In the genomic region with DNA sequence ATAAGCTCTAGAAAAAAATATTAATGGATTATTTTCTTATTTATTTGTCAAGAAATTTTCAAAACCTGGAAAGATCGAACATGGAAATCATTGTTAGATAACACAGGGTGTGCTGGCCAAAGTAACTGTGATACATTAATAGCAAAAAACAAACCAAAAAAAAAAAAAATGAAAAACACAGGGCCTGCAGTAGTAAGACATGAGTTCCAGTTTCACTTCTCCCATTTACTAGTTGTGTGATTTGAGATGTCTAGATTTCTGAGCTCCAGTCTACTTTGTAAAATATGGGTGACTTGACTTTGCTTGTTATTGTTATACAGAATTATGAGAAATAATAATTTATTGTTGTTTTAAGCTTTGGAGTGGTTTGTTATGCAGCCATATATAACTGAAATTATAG, we compare ENCODE assay signal across 16 cellular contexts. TPM values are rescaled to one million over a fixed set of nuclear protein-coding genes. Genes with fewer than 3 reads are reported as not detected.
DNase-seq lines count a peak whose midpoint lies in the region; ATAC-seq, FAIRE-seq and TF ChIP-seq lines count a peak whose summit lies in the region.
"Had no signal": no experiment of that assay in that cellular context is flagged by ENCODE, and none has a peak within 500 bp of the region (broad histone marks: within the 10 kb centered on the region; RNA-seq: fewer than 3 reads in every experiment).

No MANE protein-coding gene starts in this region.

- peaks cover 0 to 3% (median 0%) of the 10 kb centered on the region in 4 donors for H3K4me1 ChIP-seq in stomach

- H3K27me3 ChIP-seq in stomach: no peaks in the 10 kb centered on the region

- TF ChIP-seq POLR2A in stomach (IDR thresholded peaks at IDR 0.05): no peak

- no peak overlapping the region for H3K27ac ChIP-seq in stomach
- H3K27ac ChIP-seq: skin epidermis had no signal

- FAIRE-seq in GM18507 (lab: Jason Lieb, UNC): peak; percentile 73

- TF ChIP-seq CTCF in stomach (IDR thresholded peaks at IDR 0.05): no peak

- intact Hi-C loops in stomach (cut with DNase I; ENCODE audit: low total_unique reads): no loop called here

- H3K9me3 ChIP-seq in stomach: no peaks in the 10 kb centered on the region

- WGBS in stomach, 5 donors: 80 to 96% (median 85%) methylated on average over 1 of the region's 1 CpG

- ATAC-seq in GM21360 (IDR thresholded peaks at IDR 0.05; ENCODE audit: unreplicated experiment): peak; percentile 93
- peak; percentile 76 for ATAC-seq in HG02981 (IDR thresholded peaks at IDR 0.05; ENCODE audit: unreplicated experiment)

- no peak for TF ChIP-seq EP300 in stomach (IDR thresholded peaks at IDR 0.05)

- no peak overlapping the region for H3K4me3 ChIP-seq in stomach
- H3K4me3 ChIP-seq: skin epidermis had no signal

- DNase-seq in GM18507 (ENCODE audit: extremely low spot score, insufficient read length, low read depth) (no peak), NOMO-1 treated with DMSO at 0.1 percent for 48 hours (lab: John Stamatoyannopoulos, UW; ENCODE audit: unreplicated experiment) (peak; percentile 51), SW480 (ENCODE audit: low spot score) (no peak), stomach (no peak), cerebellar cortex (ENCODE audit: low spot score) (no peak)
- no peak for DNase-seq in activated T-cell treated with anti-CD3 and anti-CD28 coated beads, Interleukin-2, amount 50 U/mL, for 1 hour
- DNase-seq: activated CD4-positive, CD25-positive, alpha-beta regulatory T cell treated with anti-CD3 and anti-CD28 coated beads, Interleukin-2, amount 50 U/mL, for 72 hours; activated gamma-delta T cell; HCEC 1CT; nephron progenitor cell had no signal

- H3K36me3 ChIP-seq in stomach: no peaks in the 10 kb centered on the region

RNA-seq across cellular contexts. Expression of a gene that starts 13.6 kb away (rescaled TPM):
- 10 to 100 TPM in 2 of 5 donors, 1 to 10 TPM in 1, not detected in 2; 4.1 to 39.7 (median 21.9) TPM for total RNA-seq in stomach
- polyA plus RNA-seq in stomach: 10 to 100 TPM in 1 of 3 donors, 1 to 10 TPM in 2; 2.0 to 53.9 (median 5.9) TPM
- total RNA-seq: chondrocyte, kidney epithelial cell had no signal
- polyA plus RNA-seq: BJ had no signal

RNA-seq across cellular contexts. Expression of a gene that starts 38.3 kb away (rescaled TPM):
- 10 to 100 TPM in 4 of 5 donors, 1 to 10 TPM in 1; 4.3 to 57.3 (median 39.4) TPM for total RNA-seq in stomach
- polyA plus RNA-seq in stomach: 10 to 100 TPM; 12.3 to 21.2 (median 13.5) TPM

RNA-seq across cellular contexts. Expression of a gene that starts 38.4 kb away (rescaled TPM):
- total RNA-seq in stomach: 10 to 100 TPM; 31.2 to 63.5 (median 36.6) TPM
- polyA plus RNA-seq in stomach: 10 to 100 TPM; 29.7 to 59.7 (median 52.9) TPM
